ENCODE assay signal across 10 cellular contexts in the genomic region with DNA sequence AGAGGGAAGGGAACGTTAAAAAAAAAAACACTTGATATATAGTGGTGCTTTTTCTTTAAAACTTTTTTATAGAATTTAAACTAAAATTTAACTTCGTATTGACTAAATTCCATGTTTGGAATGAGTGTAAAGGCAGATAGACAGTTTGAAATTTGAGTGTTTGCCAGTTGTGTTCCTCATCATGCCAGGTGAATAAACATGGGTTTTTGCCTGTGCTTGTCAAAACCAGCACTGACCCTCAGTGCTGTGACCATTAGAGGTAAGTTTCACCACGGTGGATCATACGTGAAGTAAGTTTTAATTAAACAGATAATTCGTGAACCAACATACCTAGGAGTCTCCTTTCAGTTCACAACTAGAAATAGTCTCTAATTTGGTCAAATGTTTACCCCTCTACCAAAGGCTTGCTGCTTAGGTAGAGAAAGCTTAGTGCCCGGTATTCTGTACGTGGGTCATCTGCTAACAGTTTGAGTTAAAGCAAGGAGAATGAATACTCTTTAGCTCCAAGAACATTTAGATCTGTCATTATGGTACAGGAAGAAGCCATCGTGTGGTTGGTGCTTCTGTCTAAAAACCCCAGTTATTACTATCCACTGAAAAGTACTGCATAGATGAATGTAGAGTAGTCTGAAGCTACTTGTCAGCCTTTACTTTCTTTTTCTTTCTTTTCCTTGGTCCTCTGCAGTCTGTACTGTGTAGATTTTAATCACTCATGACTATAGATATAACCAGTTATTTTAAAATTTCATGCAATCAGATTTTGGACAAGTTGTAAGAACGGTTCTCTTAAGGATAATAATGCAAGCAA.
"Had no signal": no experiment of that assay in that cellular context is flagged by ENCODE, and none has a peak within 500 bp of the region (broad histone marks: within the 10 kb centered on the region; RNA-seq: fewer than 3 reads in every experiment).

No MANE protein-coding gene starts in this region.

- H3K27ac Mint-ChIP-seq: activated naive CD4-positive, alpha-beta T cell treated with anti-CD3 and anti-CD28 coated beads, Interleukin-2, amount 50 U/mL, for 72 hours; nephron; T-cell had no signal

- H3K27ac ChIP-seq: tibial artery had no signal

- H3K4me3 ChIP-seq: tibial artery had no signal

- H3K4me1 Mint-ChIP-seq: nephron had no signal

- DNase-seq: activated CD4-positive, alpha-beta T cell treated with anti-CD3 and anti-CD28 coated beads for 48 hours; activated effector memory CD4-positive, alpha-beta T cell treated with Interleukin-2 at 50 U/mL for 16 hours; head of caudate nucleus; mesenchymal stem cell; stimulated activated CD4-positive, alpha-beta T cell treated with anti-CD3 and anti-CD28 coated beads, Interleukin-4, amount 100 ng/mL, for 24 hours; T-cell; tibial artery had no signal

- H3K27me3 ChIP-seq: tibial artery had no signal

- H3K27me3 Mint-ChIP-seq: T-cell had no signal

- ATAC-seq: activated naive CD4-positive, alpha-beta T cell treated with anti-CD3 and anti-CD28 coated beads, Interleukin-2, amount 50 U/mL, for 72 hours; esophagus mucosa; T-cell had no signal

- H3K4me3 Mint-ChIP-seq: nephron, T-cell had no signal

- H3K36me3 ChIP-seq: tibial artery had no signal
